30 cellular contexts compared by ENCODE assay signal in the genomic region with DNA sequence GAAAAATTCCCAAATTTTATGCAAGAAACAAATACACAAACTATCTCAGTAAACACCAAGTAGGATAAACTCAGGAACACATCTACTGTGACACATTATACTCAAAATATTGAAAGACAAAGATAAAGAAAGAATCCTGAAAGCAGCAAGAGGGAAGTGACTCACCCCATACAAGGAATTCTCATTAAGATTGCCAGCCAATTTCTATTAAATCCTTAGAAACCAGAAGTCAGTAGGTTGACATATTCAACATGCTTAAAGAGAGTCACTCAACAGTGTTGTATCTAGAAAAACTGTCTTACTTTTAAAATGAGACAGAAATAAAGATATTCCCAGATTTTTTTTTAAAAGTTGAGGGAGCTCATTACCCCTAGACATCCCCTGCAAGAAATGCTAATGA. TPM values are rescaled to one million over a fixed set of nuclear protein-coding genes. Genes with fewer than 3 reads are reported as not detected.
A peak's percentile ranks its signal among the peaks of the same experiment; 100 is the strongest.
DNase-seq lines count a peak whose midpoint lies in the region; ATAC-seq and TF ChIP-seq lines count a peak whose summit lies in the region.
"Had no signal": no experiment of that assay in that cellular context is flagged by ENCODE, and none has a peak within 500 bp of the region (broad histone marks: within the 10 kb centered on the region; RNA-seq: fewer than 3 reads in every experiment).

No MANE protein-coding gene starts in this region.

- H3K36me3 ChIP-seq in SJCRH30 = no peaks in the 10 kb centered on the region
- H3K36me3 ChIP-seq: BE2C, left lung, thoracic aorta, uterus, WERI-Rb-1 had no signal

- no peaks in the 10 kb centered on the region for H3K27me3 ChIP-seq in SJCRH30
- H3K27me3 ChIP-seq: BE2C, left lung, uterus had no signal

- DNase-seq in A172 (ENCODE audit: low spot score) = peak; percentile 54
- peak; percentile 16 for DNase-seq in GM04504 (ENCODE audit: low read depth)
- peak; percentile 47 for DNase-seq in amniotic epithelial cell (ENCODE audit: low read depth)
- peak; percentile 33 for DNase-seq in fibroblast of villous mesenchyme (ENCODE audit: low read depth)
- DNase-seq in SJCRH30 = no peak
- no peak for DNase-seq in activated gamma-delta T cell treated with Interleukin-2 at 50 U/mL for 16 hours
- DNase-seq: 8988T; activated CD4-positive, alpha-beta T cell treated with anti-CD3 and anti-CD28 coated beads, Interleukin-2, amount 10 ng/mL, durations not matched to agents 24 days and 14 days; activated naive CD4-positive, alpha-beta T cell; activated T-cell treated with anti-CD3 and anti-CD28 coated beads, Interleukin-2, amount 50 U/mL, for 4 hours; BE2C; CD8-positive, alpha-beta memory T cell; effector memory CD8-positive, alpha-beta T cell; GDM1; hypothalamus; immature natural killer cell; left lung; naive thymus-derived CD4-positive, alpha-beta T cell; NCI-H146; stimulated activated naive CD8-positive, alpha-beta T cell treated with anti-CD3 and anti-CD28 coated beads, Interleukin-15, Interleukin-2, amounts not matched to agents 100 U/mL and 50 U/mL, for 24 hours; uterus; WERI-Rb-1 had no signal

- ATAC-seq in GM18858 (IDR thresholded peaks at IDR 0.05; ENCODE audit: unreplicated experiment) (no peak), GM21529 (IDR thresholded peaks at IDR 0.05; ENCODE audit: unreplicated experiment) (no peak)
- ATAC-seq: activated T-cell treated with anti-CD3 and anti-CD28 coated beads, Interleukin-2, amount 50 U/mL, for 4 hours; effector memory CD8-positive, alpha-beta T cell; GM23338; left lung; naive thymus-derived CD4-positive, alpha-beta T cell; stimulated activated naive CD8-positive, alpha-beta T cell treated with anti-CD3 and anti-CD28 coated beads, Interleukin-15, Interleukin-2, amounts not matched to agents 100 U/mL and 50 U/mL, for 24 hours had no signal

- no peaks in the 10 kb centered on the region for H3K9me3 ChIP-seq in SJCRH30 (replicated peaks)
- H3K9me3 ChIP-seq: BE2C, thoracic aorta, uterus had no signal

- no peaks in the 10 kb centered on the region for H3K4me1 ChIP-seq in SJCRH30
- H3K4me1 ChIP-seq: BE2C, left lung, uterus had no signal

- TF ChIP-seq CTCF in fibroblast of villous mesenchyme (IDR thresholded peaks at IDR 0.05; ENCODE audit: insufficient read depth, low read depth, low read length) = no peak

- no peak overlapping the region for H3K27ac ChIP-seq in SJCRH30
- H3K27ac ChIP-seq: left lung, skin epidermis, thoracic aorta, uterus, WERI-Rb-1 had no signal

- H3K4me3 ChIP-seq in fibroblast of villous mesenchyme (ENCODE audit: low read depth, low read length) = no peak overlapping the region
- no peak overlapping the region for H3K4me3 ChIP-seq in SJCRH30
- H3K4me3 ChIP-seq: GM23338, left lung, skin epidermis, thoracic aorta, uterus had no signal

RNA-seq across cellular contexts. Expression of a gene that starts 15.5 kb away (rescaled TPM):
- not detected in 2 replicates for total RNA-seq in A172 (2014; rRNA removed; shearing (Covaris generic))
- not detected in 2 replicates for total RNA-seq in fibroblast of villous mesenchyme
- not detected in 2 replicates for total RNA-seq in SJCRH30 (2014; rRNA removed; shearing (Covaris generic))
- total RNA-seq: activated CD4-positive, alpha-beta T cell treated with anti-CD3 and anti-CD28 coated beads, Interleukin-2, amount 10 ng/mL, durations not matched to agents 24 days and 14 days; activated T-cell treated with anti-CD3 and anti-CD28 coated beads, Interleukin-2, amount 50 U/mL, for 4 hours; CD8-positive, alpha-beta memory T cell; GM23338; left lung; naive thymus-derived CD4-positive, alpha-beta T cell; NCI-H460; OCI-LY7; pulmonary artery endothelial cell; thoracic aorta; uterus had no signal

RNA-seq across cellular contexts. Expression of a gene that starts 19.6 kb away (rescaled TPM):
- not detected in 2 replicates for total RNA-seq in A172 (2014; rRNA removed; shearing (Covaris generic))
- total RNA-seq in fibroblast of villous mesenchyme = not detected in 2 replicates
- total RNA-seq in SJCRH30 (2014; rRNA removed; shearing (Covaris generic)) = 0.10 and 0.14 TPM in 2 replicates
- total RNA-seq: activated CD4-positive, alpha-beta T cell treated with anti-CD3 and anti-CD28 coated beads, Interleukin-2, amount 10 ng/mL, durations not matched to agents 24 days and 14 days; activated T-cell treated with anti-CD3 and anti-CD28 coated beads, Interleukin-2, amount 50 U/mL, for 4 hours; CD8-positive, alpha-beta memory T cell; GM23338; left lung; naive thymus-derived CD4-positive, alpha-beta T cell; NCI-H460; OCI-LY7; pulmonary artery endothelial cell; thoracic aorta had no signal

Comparison
In these comparisons a context has a peak if more than half of its experiments do, and no peak if none do; other contexts are left out.
1. DNase-seq: peak in A172 (single experiment), GM04504 (single experiment), amniotic epithelial cell (single experiment) and fibroblast of villous mesenchyme (single experiment); none in SJCRH30 (0 of 2) and activated gamma-delta T cell treated with Interleukin-2 at 50 U/mL for 16 hours (single experiment).